In genomic region chr2:146489386-146489785, GRCh38 we compare ENCODE assay signal across 19 cellular contexts.
"Had no signal": no experiment of that assay in that cellular context is flagged by ENCODE, and none has a peak within 500 bp of the region (broad histone marks: within the 10 kb centered on the region; RNA-seq: fewer than 3 reads in every experiment).

No MANE protein-coding gene starts in this region.

- H3K4me1 Mint-ChIP-seq: activated T-helper 17 cell treated with anti-CD3 and anti-CD28 coated beads, Interleukin-2, amount 50 U/mL, for 72 hours; naive thymus-derived CD4-positive, alpha-beta T cell had no signal

- H3K4me3 ChIP-seq: body of pancreas, gastrocnemius medialis, heart right ventricle, left lung, mucosa of descending colon, tibial nerve, uterus had no signal

- H3K27me3 ChIP-seq: body of pancreas, gastrocnemius medialis, heart right ventricle, left lung, tibial nerve, uterus had no signal

- H3K36me3 ChIP-seq: gastrocnemius medialis, heart right ventricle, left lung, tibial nerve, uterus had no signal

- H3K27me3 Mint-ChIP-seq: activated T-helper 17 cell treated with anti-CD3 and anti-CD28 coated beads, Interleukin-2, amount 50 U/mL, for 72 hours; naive thymus-derived CD4-positive, alpha-beta T cell had no signal

- H3K9me3 ChIP-seq: body of pancreas, gastrocnemius medialis, mucosa of descending colon, tibial nerve, uterus had no signal

- H3K27ac Mint-ChIP-seq: activated T-helper 17 cell treated with anti-CD3 and anti-CD28 coated beads, Interleukin-2, amount 50 U/mL, for 72 hours; naive thymus-derived CD4-positive, alpha-beta T cell had no signal

- H3K4me3 Mint-ChIP-seq: activated T-helper 17 cell treated with anti-CD3 and anti-CD28 coated beads, Interleukin-2, amount 50 U/mL, for 72 hours; naive thymus-derived CD4-positive, alpha-beta T cell had no signal

- DNase-seq: activated CD4-positive, CD25-positive, alpha-beta regulatory T cell treated with anti-CD3 and anti-CD28 coated beads, Interleukin-2, amount 50 U/mL, for 72 hours; activated naive CD4-positive, alpha-beta T cell treated with anti-CD3 and anti-CD28 coated beads, Interleukin-2, amount 50 U/mL, for 16 hours; body of pancreas; effector CD8-positive, alpha-beta T cell; gastrocnemius medialis; heart right ventricle; left lung; mucosa of descending colon; naive thymus-derived CD4-positive, alpha-beta T cell; retina; stimulated activated CD4-positive, alpha-beta T cell treated with anti-CD3 and anti-CD28 coated beads, Interleukin-15, amount 100 ng/mL, for 24 hours; stimulated activated CD4-positive, alpha-beta T cell treated with anti-CD3 and anti-CD28 coated beads, Interleukin-4, amount 100 ng/mL, for 24 hours; stimulated activated naive CD4-positive, alpha-beta T cell; T-helper 9 cell; uterus had no signal

- FAIRE-seq: endothelial cell of umbilical vein, islet of Langerhans had no signal

- H3K27ac ChIP-seq: body of pancreas, gastrocnemius medialis, heart right ventricle, left lung, tibial nerve, uterus had no signal

- ATAC-seq: activated T-helper 17 cell treated with anti-CD3 and anti-CD28 coated beads, Interleukin-2, amount 50 U/mL, for 72 hours; body of pancreas; gastrocnemius medialis; heart right ventricle; left lung; mucosa of descending colon; naive thymus-derived CD4-positive, alpha-beta T cell had no signal

- H3K4me1 ChIP-seq: body of pancreas, gastrocnemius medialis, heart right ventricle, left lung, tibial nerve, uterus had no signal

- H3K36me3 Mint-ChIP-seq: naive thymus-derived CD4-positive, alpha-beta T cell had no signal
